31 cellular contexts compared by ENCODE assay signal in genomic region chr6:106611030-106611429, GRCh38.
"Had no signal": no experiment of that assay in that cellular context is flagged by ENCODE, and none has a peak within 500 bp of the region (broad histone marks: within the 10 kb centered on the region; RNA-seq: fewer than 3 reads in every experiment).

No MANE protein-coding gene starts in this region.

- ATAC-seq: activated naive CD4-positive, alpha-beta T cell treated with anti-CD3 and anti-CD28 coated beads, Interleukin-2, amount 50 U/mL, for 72 hours; activated naive CD8-positive, alpha-beta T cell treated with anti-CD3 and anti-CD28 coated beads, Interleukin-2, amount 50 U/mL, for 24 hours; activated T-cell treated with anti-CD3 and anti-CD28 coated beads, Interleukin-2, amount 50 U/mL, for 4 hours; activated T-cell treated with anti-CD3 and anti-CD28 coated beads, Interleukin-2, amount 50 U/mL, for 72 hours; activated T-helper 17 cell treated with anti-CD3 and anti-CD28 coated beads, Interleukin-2, amount 50 U/mL, for 72 hours; body of pancreas had no signal

- H3K4me1 ChIP-seq: adrenal gland, ascending aorta, body of pancreas, breast epithelium had no signal

- H3K9me3 ChIP-seq: adrenal gland, ascending aorta, body of pancreas, breast epithelium had no signal

- H3K27ac ChIP-seq: adrenal gland, ascending aorta, body of pancreas, brain microvascular endothelial cell, breast epithelium, cardiac muscle cell had no signal

- H3K27me3 ChIP-seq: adrenal gland, ascending aorta, body of pancreas, brain microvascular endothelial cell, breast epithelium, cardiac muscle cell had no signal

- DNase-seq: activated effector memory CD4-positive, alpha-beta T cell treated with anti-CD3 and anti-CD28 coated beads, Interleukin-2, amount 50 U/mL, for 16 hours; activated effector memory CD4-positive, alpha-beta T cell treated with Interleukin-2 at 50 U/mL for 16 hours; activated gamma-delta T cell; activated gamma-delta T cell treated with Interleukin-2 at 50 U/mL for 16 hours; activated naive CD4-positive, alpha-beta T cell; activated naive CD4-positive, alpha-beta T cell treated with anti-CD3 and anti-CD28 coated beads for 36 hours; activated naive CD4-positive, alpha-beta T cell treated with anti-CD3 and anti-CD28 coated beads, Interleukin-2, amount 10 ng/mL, durations not matched to agents 7 days and 5 days; activated naive CD4-positive, alpha-beta T cell treated with anti-CD3 and anti-CD28 coated beads, Interleukin-2, amount 50 U/mL, for 16 hours; activated naive CD4-positive, alpha-beta T cell treated with Interleukin-2 at 50 U/mL for 16 hours; activated naive CD8-positive, alpha-beta T cell treated with anti-CD3 and anti-CD28 coated beads for 36 hours; activated naive CD8-positive, alpha-beta T cell treated with anti-CD3 and anti-CD28 coated beads, Interleukin-2, amount 10 ng/mL, durations not matched to agents 7 days and 5 days; activated naive CD8-positive, alpha-beta T cell treated with anti-CD3 and anti-CD28 coated beads, Interleukin-2, amount 50 U/mL, for 24 hours; activated T-cell treated with anti-CD3 and anti-CD28 coated beads, Interleukin-2, amount 50 U/mL, for 1 hour; activated T-cell treated with anti-CD3 and anti-CD28 coated beads, Interleukin-2, amount 50 U/mL, for 24 hours; activated T-cell treated with anti-CD3 and anti-CD28 coated beads, Interleukin-2, amount 50 U/mL, for 4 hours; activated T-cell treated with anti-CD3 and anti-CD28 coated beads, Interleukin-2, amount 50 U/mL, for 48 hours; activated T-cell treated with anti-CD3 and anti-CD28 coated beads, Interleukin-2, amount 50 U/mL, for 72 hours; adrenal gland; amniotic stem cell; amygdala; anterior cingulate cortex; aorta; body of pancreas; brain microvascular endothelial cell; central memory CD4-positive, alpha-beta T cell; cerebellar nuclear complex had no signal

- H3K4me3 ChIP-seq: adrenal gland, ascending aorta, body of pancreas, breast epithelium, cardiac muscle cell had no signal

- H3K36me3 ChIP-seq: adrenal gland, brain microvascular endothelial cell, breast epithelium, cardiac muscle cell had no signal
